In the genomic region with DNA sequence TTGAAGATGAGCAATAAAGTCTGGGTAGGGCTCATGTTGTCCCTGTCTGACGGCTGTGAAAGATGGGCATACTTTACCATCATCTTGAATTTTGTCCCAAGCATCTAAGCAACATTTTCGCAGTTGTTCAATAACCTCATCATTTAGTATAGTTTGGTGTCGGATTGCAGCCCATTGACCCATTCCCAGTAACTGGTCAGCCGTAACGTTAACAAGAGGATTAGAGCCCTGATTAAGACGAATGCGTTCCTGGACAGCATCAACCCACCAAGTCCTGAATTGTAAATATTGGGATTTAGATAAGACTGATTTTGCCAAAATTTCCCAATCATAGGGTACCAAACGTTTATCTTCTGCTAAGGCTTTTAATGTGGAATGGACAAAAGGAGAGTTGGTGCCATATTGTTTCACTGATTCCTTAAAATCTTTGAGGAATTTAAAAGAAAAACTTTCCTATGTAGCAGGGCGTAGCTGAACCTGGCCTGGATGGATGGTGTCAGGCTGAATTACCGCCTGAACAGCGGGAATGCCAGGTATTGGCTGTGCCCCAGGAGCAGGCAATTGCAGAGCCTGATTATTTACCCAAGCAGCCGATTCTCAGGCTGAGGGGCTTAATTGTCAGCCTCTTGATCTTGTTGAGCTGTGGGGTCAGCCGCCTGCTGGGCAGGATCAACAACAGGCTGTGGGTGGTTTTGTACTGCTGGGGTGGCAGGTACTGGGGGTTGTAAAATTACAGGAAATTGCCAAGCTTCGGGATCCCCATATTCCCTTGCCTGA, we compare ENCODE assay signal across 8 cellular contexts. TPM values are rescaled to one million over a fixed set of nuclear protein-coding genes. Genes with fewer than 3 reads are reported as not detected.
"Had no signal": no experiment of that assay in that cellular context is flagged by ENCODE, and none has a peak within 500 bp of the region (broad histone marks: within the 10 kb centered on the region; RNA-seq: fewer than 3 reads in every experiment).

No MANE protein-coding gene starts in this region.

RNA-seq across cellular contexts. Expression of a gene that starts 43.9 kb away (rescaled TPM):
- total RNA-seq: activated B cell treated with CpG ODN at 0.5 μM for 24 hours; activated CD8-positive, alpha-beta T cell treated with anti-CD3 and anti-CD28 coated beads for 36 hours; cardiac muscle cell; esophagus mucosa; left colon; pancreas; temporal lobe; upper lobe of left lung had no signal
- polyA plus RNA-seq: pancreas had no signal
